Comparison of ENCODE assay signal across 34 cellular contexts in genomic region chr19:15944401-15944800, GRCh38. TPM values are rescaled to one million over a fixed set of nuclear protein-coding genes. Genes with fewer than 3 reads are reported as not detected.
"Had no signal": no experiment of that assay in that cellular context is flagged by ENCODE, and none has a peak within 500 bp of the region (broad histone marks: within the 10 kb centered on the region; RNA-seq: fewer than 3 reads in every experiment).

No MANE protein-coding gene starts in this region.

- H3K27ac ChIP-seq: epithelial cell of prostate, esophagus squamous epithelium, gastrocnemius medialis, heart right ventricle, left lung, lower lobe of right lung had no signal

- H3K4me3 ChIP-seq: esophagus squamous epithelium, gastrocnemius medialis, heart right ventricle, left lung, lower lobe of right lung, mucosa of descending colon had no signal

- ATAC-seq: effector memory CD8-positive, alpha-beta T cell; esophagus mucosa; gastrocnemius medialis; heart right ventricle; left cardiac atrium; left lung; left ventricle myocardium superior; lower lobe of right lung; mucosa of descending colon; naive thymus-derived CD8-positive, alpha-beta T cell had no signal

- DNase-seq: cortex of kidney; effector CD8-positive, alpha-beta T cell; effector memory CD8-positive, alpha-beta T cell; endodermal cell; erythroblast; esophagus squamous epithelium; foreskin fibroblast; foreskin melanocyte; gastrocnemius medialis; glutamatergic neuron; head of caudate nucleus; heart right ventricle; hippocampal formation; left cardiac atrium; left lung; left ventricle myocardium superior; lower lobe of right lung; mesenchymal stem cell; mucosa of descending colon; naive B cell; naive thymus-derived CD8-positive, alpha-beta T cell had no signal

- H3K4me1 ChIP-seq: esophagus squamous epithelium, gastrocnemius medialis, heart right ventricle, left lung, lower lobe of right lung had no signal

- FAIRE-seq: endometrium, islet of Langerhans, keratinocyte had no signal

- H3K36me3 ChIP-seq: esophagus squamous epithelium, gastrocnemius medialis, heart right ventricle, left lung, lower lobe of right lung had no signal

RNA-seq across cellular contexts. Expression of gene OR10H4, which starts 4.4 kb away (rescaled TPM):
- total RNA-seq: dermis microvascular lymphatic vessel endothelial cell; endodermal cell; esophagus mucosa; esophagus squamous epithelium; gastrocnemius medialis; glomerular endothelial cell; heart right ventricle; kidney epithelial cell; left cardiac atrium; left lung; left ventricle myocardium superior; lower leg skin; lower lobe of right lung; lung microvascular endothelial cell; mesenteric fat pad; mesothelial cell of epicardium; mucosa of descending colon; myocyte; naive thymus-derived CD8-positive, alpha-beta T cell had no signal
- polyA plus RNA-seq: heart right ventricle; keratinocyte; naive thymus-derived CD8-positive, alpha-beta T cell had no signal

RNA-seq across cellular contexts. Expression of gene CYP4F11, which starts 10.1 kb away (rescaled TPM):
- total RNA-seq: dermis microvascular lymphatic vessel endothelial cell; endodermal cell; glomerular endothelial cell; lung microvascular endothelial cell; mesothelial cell of epicardium; myocyte; naive thymus-derived CD8-positive, alpha-beta T cell had no signal
- polyA plus RNA-seq: naive thymus-derived CD8-positive, alpha-beta T cell had no signal

RNA-seq across cellular contexts. Expression of gene CYP4F2, which starts 46.5 kb away (rescaled TPM):
- total RNA-seq: dermis microvascular lymphatic vessel endothelial cell; endodermal cell; esophagus mucosa; glomerular endothelial cell; heart right ventricle; kidney epithelial cell; left cardiac atrium; left lung; left ventricle myocardium superior; lower lobe of right lung; lung microvascular endothelial cell; mesenteric fat pad; mesothelial cell of epicardium; myocyte; naive thymus-derived CD8-positive, alpha-beta T cell had no signal
- polyA plus RNA-seq: heart right ventricle; naive thymus-derived CD8-positive, alpha-beta T cell had no signal
